Comparison of ENCODE assay signal across 8 cellular contexts in the genomic region with DNA sequence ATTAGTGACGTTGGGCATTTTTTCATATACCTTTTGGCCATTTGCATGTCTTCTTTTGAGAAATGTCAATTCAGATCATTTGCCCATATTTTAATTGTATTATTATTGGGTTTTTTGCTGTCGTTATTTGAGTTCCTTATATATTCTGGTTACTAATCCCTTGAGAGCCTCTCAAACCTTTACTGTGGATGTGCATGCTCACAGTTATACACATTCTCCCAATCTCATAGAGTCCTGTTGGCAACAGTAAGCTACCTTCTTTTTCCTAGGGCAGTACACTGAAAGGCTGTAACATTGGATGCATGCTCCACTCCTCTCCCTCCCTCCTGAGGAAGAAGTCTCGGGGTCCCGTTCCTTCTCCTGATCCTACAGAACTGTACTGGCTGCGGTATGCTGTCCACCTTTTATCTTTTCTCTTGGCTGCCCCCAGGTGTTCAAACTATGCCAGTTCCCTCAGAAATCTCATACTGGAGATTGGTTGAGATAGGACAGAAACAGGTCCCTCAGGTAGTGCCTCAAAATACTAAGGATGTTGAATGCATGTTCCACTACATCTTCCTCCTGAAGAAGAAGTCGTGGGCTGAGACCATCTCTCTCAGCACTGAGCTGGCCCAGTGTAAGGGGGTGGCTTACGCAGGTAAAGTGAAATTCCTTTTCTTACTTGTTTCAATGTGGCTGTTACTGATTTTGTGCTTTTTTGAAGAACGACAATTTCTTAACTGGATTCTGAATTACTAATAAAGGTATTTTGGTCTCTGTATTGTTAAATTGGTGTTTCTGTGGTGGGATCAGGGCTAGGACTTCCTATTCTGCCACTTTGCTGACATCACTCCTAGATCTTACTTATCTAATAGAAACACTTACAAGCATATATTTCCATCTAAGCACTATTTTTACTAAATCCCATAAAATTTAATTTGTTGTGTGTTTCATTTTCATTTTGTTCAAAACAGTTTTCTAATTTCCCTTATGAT.
A peak's percentile ranks its signal among the peaks of the same experiment; 100 is the strongest.
DNase-seq lines count a peak whose midpoint lies in the region; ATAC-seq and TF ChIP-seq lines count a peak whose summit lies in the region.

No MANE protein-coding gene starts in this region.

- 37% methylated on average over 8 of the region's 8 CpGs for WGBS in mammary epithelial cell (ENCODE audit: low coverage, missing lambda C conversion rate)
- WGBS in mesenchymal stem cell = 25% methylated on average over 2 of the region's 8 CpGs
- 38 to 49% methylated on average over 8 of the region's 8 CpGs for WGBS in thyroid gland, 2 donors

- no peak overlapping the region for H4K8ac ChIP-seq in mesenchymal stem cell (ENCODE audit: low read length)

- no TSS peak for BruUV-seq in mammary epithelial cell (replicated peaks; lab: Mats Ljungman, UMichigan)

- H2AK5ac ChIP-seq in mesenchymal stem cell (ENCODE audit: low read length, severe bottlenecking) = no peak overlapping the region

- dilution Hi-C loops in mammary epithelial cell (cut with HindIII; ENCODE audit: low sequenced_read_pairs) = no loop called here

- no peaks in the 10 kb centered on the region for H3K36me3 ChIP-seq in Karpas-422 (ENCODE audit: insufficient read depth, low read length)
- H3K36me3 ChIP-seq in mammary epithelial cell (ENCODE audit: insufficient read depth, low read length) = no peaks in the 10 kb centered on the region
- no peaks in the 10 kb centered on the region for H3K36me3 ChIP-seq in mesenchymal stem cell (ENCODE audit: control insufficient read depth in 1 of 2, insufficient read depth in 2 of 2, low read depth in 1 of 2, low read length in 2 of 2)
- no peaks in the 10 kb centered on the region for H3K36me3 ChIP-seq in thyroid gland

- H3K36me3 Mint-ChIP-seq in T-helper 17 cell (ENCODE audit: low read depth) = no peaks in the 10 kb centered on the region

- H3K27me3 ChIP-seq in Karpas-422 (ENCODE audit: low read length) = no peaks in the 10 kb centered on the region
- H3K27me3 ChIP-seq in mammary epithelial cell (ENCODE audit: insufficient read depth, low read length) = no peaks in the 10 kb centered on the region
- H3K27me3 ChIP-seq in mesenchymal stem cell (ENCODE audit: control insufficient read depth in 1 of 2, insufficient read depth in 1 of 2, low read length in 2 of 2) = peaks cover 0 to 10% of the 10 kb centered on the region in 2 experiments
- no peaks in the 10 kb centered on the region for H3K27me3 ChIP-seq in thyroid gland

- TF ChIP-seq POLR2A in thyroid gland (IDR thresholded peaks at IDR 0.05) = no peak

- H3K9me3 ChIP-seq in Karpas-422 (ENCODE audit: low read length) (no peaks in the 10 kb centered on the region), T-helper 17 cell (ENCODE audit: control insufficient read depth, low read length, poor library complexity, severe bottlenecking) (no peaks in the 10 kb centered on the region), mammary epithelial cell (replicated peaks; ENCODE audit: insufficient read depth, low read length) (no peaks in the 10 kb centered on the region), mesenchymal stem cell (ENCODE audit: control insufficient read depth, low read length) (no peaks in the 10 kb centered on the region), thyroid gland (no peaks in the 10 kb centered on the region)

- H3K27ac Mint-ChIP-seq in T-helper 17 cell = peak overlapping the region; percentile 53

- H3K27me3 Mint-ChIP-seq in T-helper 17 cell = no peaks in the 10 kb centered on the region

- H3K4me3 ChIP-seq in Karpas-422 (ENCODE audit: low read length) (no peak overlapping the region), mammary epithelial cell (replicated peaks in 1 of 3; ENCODE audit: insufficient read depth in 1 of 3, low read depth in 2 of 3, low read length in 3 of 3) (no peak overlapping the region), mesenchymal stem cell (ENCODE audit: insufficient read depth in 1 of 2, low read depth in 1 of 2, low read length in 2 of 2) (no peak overlapping the region), thyroid gland (replicated peaks in 1 of 3) (no peak overlapping the region)

- H3K4me1 Mint-ChIP-seq in T-helper 17 cell = peaks cover 2% of the 10 kb centered on the region

- H4K20me1 ChIP-seq in Karpas-422 (ENCODE audit: insufficient read depth, low read depth, low read length) (no peaks in the 10 kb centered on the region), mammary epithelial cell (ENCODE audit: insufficient read depth, low read length) (no peaks in the 10 kb centered on the region)

- H3K4me2 ChIP-seq in Karpas-422 (ENCODE audit: low read depth, low read length, poor library complexity, severe bottlenecking) (no peak overlapping the region), mammary epithelial cell (ENCODE audit: insufficient read depth, low read depth, low read length) (no peak overlapping the region), mesenchymal stem cell (ENCODE audit: low read length, poor library complexity, severe bottlenecking) (no peak overlapping the region)

- H3K9me2 ChIP-seq in Karpas-422 (replicated peaks; ENCODE audit: insufficient read depth, low read length) = no peaks in the 10 kb centered on the region

- ATAC-seq in GM19023 (IDR thresholded peaks at IDR 0.05; ENCODE audit: unreplicated experiment) (peak; percentile 73), T-helper 17 cell (peak; percentile 83)

- H3K9ac ChIP-seq in Karpas-422 (ENCODE audit: low read length) (no peak overlapping the region), mammary epithelial cell (ENCODE audit: insufficient read depth, low read length) (no peak overlapping the region), mesenchymal stem cell (ENCODE audit: low read length) (no peak overlapping the region)

- H3K27ac ChIP-seq in Karpas-422 (ENCODE audit: low read length) (no peak overlapping the region), mammary epithelial cell (ENCODE audit: insufficient read depth, low read depth, low read length) (no peak overlapping the region), mesenchymal stem cell (ENCODE audit: low read length, poor library complexity, severe bottlenecking) (no peak overlapping the region), thyroid gland (no peak overlapping the region)

- H3K4me1 ChIP-seq in Karpas-422 (ENCODE audit: low read length) (no peaks in the 10 kb centered on the region), mammary epithelial cell (ENCODE audit: insufficient read depth, low read length) (no peaks in the 10 kb centered on the region), mesenchymal stem cell (ENCODE audit: control insufficient read depth, insufficient read depth, low read depth, low read length) (no peaks in the 10 kb centered on the region), thyroid gland (no peaks in the 10 kb centered on the region)

- no peak overlapping the region for H3K18ac ChIP-seq in mesenchymal stem cell (ENCODE audit: low read depth in 1 of 2, low read length in 2 of 2)

- CTCF ChIA-PET in mammary epithelial cell (lab: Charles Lee; ENCODE audit: low non-redundant PET) = no interaction called here

- peak; percentile 40 for DNase-seq in COLO829 (ENCODE audit: low spot score)
- DNase-seq in Karpas-422 = peak; percentile 73
- peak in 1 of 3 donors; percentile 27 for DNase-seq in T-helper 17 cell
- peak; percentile 41 for DNase-seq in mammary epithelial cell
- peak; percentile 15 for DNase-seq in mesenchymal stem cell
- DNase-seq in thyroid gland = peak; percentile 14 to 15
- no peak for DNase-seq in amniotic stem cell (lab: John Stamatoyannopoulos, UW)

- no peak overlapping the region for H3K23ac ChIP-seq in mesenchymal stem cell (ENCODE audit: low read length in 2 of 2)

- intact Hi-C loops in mammary epithelial cell (cut with micrococcal nuclease) (loop anchor here (1.0 kb wide), 1 partner anchor 148 kb away; no protein-coding TSS in a partner anchor), thyroid gland (cut with DNase I) (no loop called here)

- TF ChIP-seq CTCF in mammary epithelial cell (conservative IDR thresholded peaks at IDR 0.05 in 1 of 2, IDR thresholded peaks at IDR 0.05 in 1 of 2; ENCODE audit: extremely low read depth in 1 of 2, insufficient read depth in 1 of 2, low read depth in 1 of 2, low read length in 2 of 2) (peak; percentile 59 to 66), thyroid gland (IDR thresholded peaks at IDR 0.05) (peak in 3 of 6 experiments; percentile 8 to 32 (median 18))

- H2BK5ac ChIP-seq in mesenchymal stem cell (ENCODE audit: low read depth, low read length, poor library complexity, severe bottlenecking) = no peak overlapping the region

- in situ Hi-C loops in mammary epithelial cell (cut with MboI; ENCODE audit: low sequenced_read_pairs in 2 of 2) = loop anchor here in 1 of 2 donors (10.0 kb wide), 1 partner anchor 147 kb away; a partner anchor contains a TSS

- H3K4me3 Mint-ChIP-seq in T-helper 17 cell = peak overlapping the region; percentile 52

- H2BK12ac ChIP-seq in mesenchymal stem cell (ENCODE audit: low read length in 2 of 2) = no peak overlapping the region

- no peaks in the 10 kb centered on the region for H3K79me1 ChIP-seq in mesenchymal stem cell (replicated peaks; ENCODE audit: low read length, poor library complexity, severe bottlenecking)

- no peak overlapping the region for H3K4ac ChIP-seq in mesenchymal stem cell (ENCODE audit: low read depth in 1 of 2, low read length in 2 of 2)

- no peak overlapping the region for H3K14ac ChIP-seq in mesenchymal stem cell (ENCODE audit: low read length in 2 of 2)

- no peak overlapping the region for H2BK120ac ChIP-seq in mesenchymal stem cell (ENCODE audit: low read depth, low read length)

- H3K79me2 ChIP-seq in Karpas-422 (ENCODE audit: low read length) (no peaks in the 10 kb centered on the region), mammary epithelial cell (ENCODE audit: insufficient read depth, low read length) (no peaks in the 10 kb centered on the region)

- no peak overlapping the region for H2BK15ac ChIP-seq in mesenchymal stem cell (ENCODE audit: low read depth, poor library complexity, severe bottlenecking)

- H4K91ac ChIP-seq in mesenchymal stem cell (ENCODE audit: low read length) = no peak overlapping the region

- H2AFZ ChIP-seq in Karpas-422 (ENCODE audit: low read length) (no peak overlapping the region), mammary epithelial cell (ENCODE audit: low read depth, low read length) (no peak overlapping the region), mesenchymal stem cell (ENCODE audit: low read depth, low read length) (no peak overlapping the region)
